Comparison of ENCODE assay signal across 9 cellular contexts in genomic region chr1:164772635-164773034, GRCh38.
A peak's percentile ranks its signal among the peaks of the same experiment; 100 is the strongest.
DNase-seq lines count a peak whose midpoint lies in the region; ATAC-seq and TF ChIP-seq lines count a peak whose summit lies in the region.
"Had no signal": no experiment of that assay in that cellular context is flagged by ENCODE, and none has a peak within 500 bp of the region (broad histone marks: within the 10 kb centered on the region; RNA-seq: fewer than 3 reads in every experiment).

No MANE protein-coding gene starts in this region.

- no peak overlapping the region for H3K4me3 Mint-ChIP-seq in T-cell

- ATAC-seq in HCT116 = peak; percentile 95
- ATAC-seq in HG03460 (IDR thresholded peaks at IDR 0.05; ENCODE audit: unreplicated experiment) = no peak
- no peak for ATAC-seq in T-cell (replicated peaks in 1 of 4)
- no peak for ATAC-seq in GM19328 (IDR thresholded peaks at IDR 0.05; ENCODE audit: unreplicated experiment)
- ATAC-seq: Panc1 had no signal

- CTCF ChIA-PET in HCT116 (lab: Charles Lee) = interaction anchor here (1.0 to 1.4 kb wide), 2 partner anchors 14 to 99 kb away, joined by 4 to 6 read pairs; no protein-coding TSS in a partner anchor
- CTCF ChIA-PET in T-cell (lab: Charles Lee) = interaction anchor here (0.6 kb wide), 2 partner anchors 10 to 653 kb away, joined by 3 read pairs; no protein-coding TSS in a partner anchor

- no peak for TF ChIP-seq CTCF in HCT116 (IDR thresholded peaks at IDR 0.05 in 2 of 3, conservative IDR thresholded peaks at IDR 0.05 in 1 of 3; ENCODE audit: borderline replicate concordance in 1 of 3, insufficient read depth in 1 of 3, low read depth in 2 of 3, low read length in 2 of 3)

- no peak overlapping the region for H2AFZ ChIP-seq in HCT116 (ENCODE audit: low read depth, low read length, poor library complexity, severe bottlenecking)

- peak overlapping the region; percentile 67 for H3K4me2 ChIP-seq in HCT116 (ENCODE audit: low read length)

- no peaks in the 10 kb centered on the region for H3K4me1 Mint-ChIP-seq in T-cell

- H3K9ac ChIP-seq in HCT116 (ENCODE audit: low read length) (peak overlapping the region; percentile 42), duodenal mucosa (ENCODE audit: low read depth in 1 of 2, low read length in 2 of 2) (no peak overlapping the region)

- RAD21 ChIA-PET in HCT116 (lab: Charles Lee; ENCODE audit: low non-redundant PET in 1 of 2, low total read pairs in 2 of 2, uncharacterized antibody in 2 of 2, unreplicated experiment in 2 of 2) = no interaction called here

- POLR2A ChIA-PET in HCT116 (lab: Charles Lee) = no interaction called here
- POLR2A ChIA-PET in T-cell (lab: Charles Lee) = no interaction called here

- no peaks in the 10 kb centered on the region for H4K20me1 ChIP-seq in HCT116 (ENCODE audit: insufficient read depth)

- no peaks in the 10 kb centered on the region for H3K27me3 ChIP-seq in HCT116 (ENCODE audit: insufficient read depth, low read length)
- no peaks in the 10 kb centered on the region for H3K27me3 ChIP-seq in duodenal mucosa (ENCODE audit: control insufficient read depth in 1 of 2, insufficient read depth in 2 of 2, low read length in 2 of 2)

- H3K9me2 ChIP-seq in HCT116 (ENCODE audit: insufficient read depth) = no peaks in the 10 kb centered on the region

- no peaks in the 10 kb centered on the region for H3K79me2 ChIP-seq in HCT116 (ENCODE audit: insufficient read depth, low read length)

- H3K36me3 ChIP-seq in HCT116 (ENCODE audit: control insufficient read depth in 1 of 2, insufficient read depth in 2 of 2, low read length in 2 of 2) (no peaks in the 10 kb centered on the region), duodenal mucosa (ENCODE audit: control insufficient read depth in 1 of 2, insufficient read depth in 2 of 2, low read length in 2 of 2) (no peaks in the 10 kb centered on the region)

- H3K4me3 ChIP-seq in HCT116 (replicated peaks in 1 of 2; ENCODE audit: low read depth in 1 of 2, low read length in 2 of 2) (no peak overlapping the region), duodenal mucosa (ENCODE audit: low read depth in 1 of 2, low read length in 2 of 2) (no peak overlapping the region)

- peak; percentile 97 for DNase-seq in EL
- peak; percentile 75 for DNase-seq in HCT116 (ENCODE audit: low read depth, low spot score)
- DNase-seq in NCI-H187 (lab: John Stamatoyannopoulos, UW) = peak; percentile 49 to 66
- peak; percentile 93 for DNase-seq in non-pigmented ciliary epithelial cell (ENCODE audit: low read depth)
- no peak for DNase-seq in T-cell

- BruUV-seq in HCT116 (replicated peaks; lab: Mats Ljungman, UMichigan) = no TSS peak

- TF ChIP-seq POLR2A in HCT116 (IDR thresholded peaks at IDR 0.05; ENCODE audit: borderline replicate concordance, extremely low read depth, insufficient read depth, insufficient read length) = no peak

- H3K27ac Mint-ChIP-seq in T-cell = no peak overlapping the region

- intact Hi-C loops in HCT116 (cut with micrococcal nuclease) = no loop called here

- H3K27ac ChIP-seq in HCT116 (ENCODE audit: low read depth, low read length) = peak overlapping the region; percentile 75
- peak overlapping the region; percentile 18 for H3K27ac ChIP-seq in duodenal mucosa (ENCODE audit: low read depth, low read length)

- peaks cover 2 to 7% of the 10 kb centered on the region in 2 donors for H3K27me3 Mint-ChIP-seq in T-cell

- H3K36me3 Mint-ChIP-seq in T-cell = no peaks in the 10 kb centered on the region

- TF ChIP-seq RAD21 in HCT116 (IDR thresholded peaks at IDR 0.05; ENCODE audit: low read depth) = peak; percentile 13; the same call in 1 of the 2 replicates

- H3K9me3 ChIP-seq in HCT116 (ENCODE audit: control insufficient read depth in 1 of 2, insufficient read depth in 1 of 2, low read depth in 1 of 2, low read length in 2 of 2) = no peaks in the 10 kb centered on the region
- no peaks in the 10 kb centered on the region for H3K9me3 ChIP-seq in duodenal mucosa (ENCODE audit: control insufficient read depth in 1 of 2, low read length in 2 of 2)

- H3K4me1 ChIP-seq in HCT116 (ENCODE audit: control insufficient read depth in 1 of 2, insufficient read depth in 2 of 2, low read length in 2 of 2) = peaks cover 42 to 45% of the 10 kb centered on the region in 2 experiments
- H3K4me1 ChIP-seq in duodenal mucosa (ENCODE audit: control insufficient read depth in 1 of 2, insufficient read depth in 2 of 2, low read length in 2 of 2) = peaks cover 76 to 79% of the 10 kb centered on the region in 2 donors

- H3K9me3 Mint-ChIP-seq in T-cell = no peaks in the 10 kb centered on the region

TF ChIP-seq in HCT116, 20 proteins besides CTCF, POLR2A, EP300 and RAD21:
- TF ChIP-seq EZH2 (IDR thresholded peaks at IDR 0.05) (no peak), POLR2AphosphoS5 (IDR thresholded peaks at IDR 0.05; ENCODE audit: low read depth, low read length) (peak; percentile 60), ZFX (IDR thresholded peaks at IDR 0.05) (no peak), MAX (IDR thresholded peaks at IDR 0.05) (peak; percentile 71; the same call in 1 of the 2 replicates), ZBTB33 (IDR thresholded peaks at IDR 0.05; ENCODE audit: extremely low read depth, insufficient replicate concordance, low read length) (no peak), EGR1 (IDR thresholded peaks at IDR 0.05; ENCODE audit: low read depth) (no peak), TCF7L2 (IDR thresholded peaks at IDR 0.05; ENCODE audit: borderline replicate concordance, extremely low read depth, insufficient read depth, insufficient read length) (no peak), ELF1 (IDR thresholded peaks at IDR 0.05; ENCODE audit: borderline replicate concordance, low read depth) (no peak), SRF (IDR thresholded peaks at IDR 0.05; ENCODE audit: low read depth) (peak; percentile 75), JUND (IDR thresholded peaks at IDR 0.05) (peak; percentile 79), CBX3 (IDR thresholded peaks at IDR 0.05; ENCODE audit: low read depth) (peak; percentile 46; the same call in 1 of the 2 replicates), FOSL1 (IDR thresholded peaks at IDR 0.05; ENCODE audit: low read depth) (peak; percentile 71), YY1 (IDR thresholded peaks at IDR 0.05; ENCODE audit: extremely low read depth, insufficient replicate concordance, low read depth, low read length) (no peak), REST (IDR thresholded peaks at IDR 0.05; ENCODE audit: low read depth) (no peak), EZH2phosphoT487 (IDR thresholded peaks at IDR 0.05; ENCODE audit: borderline replicate concordance) (no peak), ZNF274 (IDR thresholded peaks at IDR 0.05; ENCODE audit: low read depth, low read length) (no peak), SIN3A (IDR thresholded peaks at IDR 0.05; ENCODE audit: low read depth) (peak; percentile 30; the same call in 1 of the 2 replicates), CEBPB (IDR thresholded peaks at IDR 0.05; ENCODE audit: low read depth) (0 out of 2 replicates have a peak, but pooled peaks have one; percentile 11), SP1 (IDR thresholded peaks at IDR 0.05; ENCODE audit: low read depth) (peak; percentile 67)
- TF ChIP-seq, protein P1, sequence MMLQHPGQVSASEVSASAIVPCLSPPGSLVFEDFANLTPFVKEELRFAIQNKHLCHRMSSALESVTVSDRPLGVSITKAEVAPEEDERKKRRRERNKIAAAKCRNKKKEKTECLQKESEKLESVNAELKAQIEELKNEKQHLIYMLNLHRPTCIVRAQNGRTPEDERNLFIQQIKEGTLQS (IDR thresholded peaks at IDR 0.05) = no peak

Comparison
In these comparisons a context has a peak if more than half of its experiments do, and no peak if none do; other contexts are left out.
1. DNase-seq: peak in EL (single experiment), HCT116 (single experiment), NCI-H187 (2 of 2) and non-pigmented ciliary epithelial cell (single experiment); none in T-cell (0 of 34).